ENCODE assay signal across 8 cellular contexts in genomic region chr11:76382209-76382608, GRCh38. TPM values are rescaled to one million over a fixed set of nuclear protein-coding genes. Genes with fewer than 3 reads are reported as not detected.
DNase-seq lines count a peak whose midpoint lies in the region; ATAC-seq, FAIRE-seq and TF ChIP-seq lines count a peak whose summit lies in the region.

No MANE protein-coding gene starts in this region.

- in situ Hi-C loops in brain microvascular endothelial cell (cut with HindIII; ENCODE audit: low pct_ligation_motif_present, low sequenced_read_pairs), result no loop called here

- no peak for ATAC-seq in natural killer cell treated with Interleukin-12 subunit alpha and Interleukin-12 subunit beta and Interleukin-15 and Interleukin-18, amount 100 ng/mL, for 72 hours
- ATAC-seq in GM18519 (IDR thresholded peaks at IDR 0.05; ENCODE audit: low FRiP score, unreplicated experiment) (no peak), HG03439 (IDR thresholded peaks at IDR 0.05; ENCODE audit: unreplicated experiment) (no peak)

- DNase-seq in Caco-2 (no peak), Karpas-422 (no peak), brain microvascular endothelial cell (no peak), putamen (ENCODE audit: low spot score) (no peak), H54 (ENCODE audit: insufficient read length, low spot score) (no peak)
- DNase-seq in natural killer cell treated with Interleukin-12 subunit alpha and Interleukin-12 subunit beta and Interleukin-15 and Interleukin-18, amount 100 ng/mL, for 72 hours (ENCODE audit: low spot score), result no peak

- BruUV-seq in Caco-2 (replicated peaks; lab: Mats Ljungman, UMichigan), result no TSS peak

- TF ChIP-seq POLR2A in H54 (IDR thresholded peaks at IDR 0.05; ENCODE audit: low read depth, low read length), result no peak

- no peak for FAIRE-seq in H54 (lab: Jason Lieb, UNC)

- CTCF ChIA-PET in Caco-2 (lab: Charles Lee), result interaction anchor here (1.3 to 1.7 kb wide), 2 partner anchors 53 to 174 kb away, joined by 5 to 10 read pairs; no protein-coding TSS in a partner anchor

- H3K36me3 ChIP-seq in Caco-2 (ENCODE audit: control insufficient read depth, insufficient read depth, low read length) (no peaks in the 10 kb centered on the region), Karpas-422 (ENCODE audit: insufficient read depth, low read length) (no peaks in the 10 kb centered on the region), brain microvascular endothelial cell (replicated peaks) (no peaks in the 10 kb centered on the region)

- no peaks in the 10 kb centered on the region for H3K9me2 ChIP-seq in Karpas-422 (replicated peaks; ENCODE audit: insufficient read depth, low read length)

- H3K4me1 ChIP-seq in Caco-2 (peaks cover 30% of the 10 kb centered on the region), Karpas-422 (ENCODE audit: low read length) (peaks cover 42% of the 10 kb centered on the region)

- H3K9ac ChIP-seq in Karpas-422 (ENCODE audit: low read length), result peak overlapping the region; percentile 84

- H3K27ac Mint-ChIP-seq in Caco-2 (ENCODE audit: unreplicated experiment), result peak overlapping the region; percentile 68
- H3K27ac Mint-ChIP-seq in natural killer cell treated with Interleukin-12 subunit alpha and Interleukin-12 subunit beta and Interleukin-15 and Interleukin-18, amount 100 ng/mL, for 72 hours, result peak overlapping the region; percentile 71 to 89

- intact Hi-C loops in Caco-2 (cut with micrococcal nuclease; ENCODE audit: unreplicated experiment), result no loop called here

- H3K4me2 ChIP-seq in Karpas-422 (ENCODE audit: low read depth, low read length, poor library complexity, severe bottlenecking), result peak overlapping the region; percentile 90

- H2AFZ ChIP-seq in Karpas-422 (ENCODE audit: low read length), result no peak overlapping the region

- H3K27me3 ChIP-seq in Caco-2 (replicated peaks; ENCODE audit: control insufficient read depth, insufficient read depth, low read length) (no peaks in the 10 kb centered on the region), Karpas-422 (ENCODE audit: low read length) (no peaks in the 10 kb centered on the region), brain microvascular endothelial cell (replicated peaks) (no peaks in the 10 kb centered on the region)

- peak overlapping the region; percentile 92 for H3K4me3 Mint-ChIP-seq in Caco-2 (ENCODE audit: unreplicated experiment)
- peak overlapping the region; percentile 96 for H3K4me3 Mint-ChIP-seq in natural killer cell treated with Interleukin-12 subunit alpha and Interleukin-12 subunit beta and Interleukin-15 and Interleukin-18, amount 100 ng/mL, for 72 hours

- TF ChIP-seq CTCF in Caco-2 (IDR thresholded peaks at IDR 0.05; ENCODE audit: insufficient read depth in 1 of 2, low read depth in 1 of 2, low read length in 1 of 2, severe bottlenecking in 1 of 2, unreplicated experiment in 1 of 2), result no peak
- TF ChIP-seq CTCF in brain microvascular endothelial cell (IDR thresholded peaks at IDR 0.05; ENCODE audit: low read depth, low read length, missing control alignments), result no peak

- POLR2A ChIA-PET in Caco-2 (lab: Charles Lee), result no interaction called here

- H3K36me3 Mint-ChIP-seq in Caco-2 (ENCODE audit: insufficient read depth, unreplicated experiment), result peaks cover 22% of the 10 kb centered on the region
- H3K36me3 Mint-ChIP-seq in natural killer cell treated with Interleukin-12 subunit alpha and Interleukin-12 subunit beta and Interleukin-15 and Interleukin-18, amount 100 ng/mL, for 72 hours, result peaks cover 4% of the 10 kb centered on the region

- peak overlapping the region; percentile 60 for H3K4me3 ChIP-seq in Caco-2 (ENCODE audit: low read depth, low read length)
- peak overlapping the region; percentile 78 for H3K4me3 ChIP-seq in Karpas-422 (ENCODE audit: low read length)
- peak overlapping the region; percentile 90 for H3K4me3 ChIP-seq in brain microvascular endothelial cell (ENCODE audit: low read depth, low read length)

- H3K27me3 Mint-ChIP-seq in Caco-2 (ENCODE audit: insufficient read depth, unreplicated experiment), result no peaks in the 10 kb centered on the region
- no peaks in the 10 kb centered on the region for H3K27me3 Mint-ChIP-seq in natural killer cell treated with Interleukin-12 subunit alpha and Interleukin-12 subunit beta and Interleukin-15 and Interleukin-18, amount 100 ng/mL, for 72 hours

- no peak overlapping the region for H3K27ac ChIP-seq in Karpas-422 (ENCODE audit: low read length)
- H3K27ac ChIP-seq in brain microvascular endothelial cell, result no peak overlapping the region

- H3K9me3 Mint-ChIP-seq in Caco-2 (ENCODE audit: unreplicated experiment), result no peaks in the 10 kb centered on the region
- no peaks in the 10 kb centered on the region for H3K9me3 Mint-ChIP-seq in natural killer cell treated with Interleukin-12 subunit alpha and Interleukin-12 subunit beta and Interleukin-15 and Interleukin-18, amount 100 ng/mL, for 72 hours

- H3K79me2 ChIP-seq in Karpas-422 (ENCODE audit: low read length), result peaks cover 46% of the 10 kb centered on the region

- H4K20me1 ChIP-seq in Karpas-422 (ENCODE audit: insufficient read depth, low read depth, low read length), result peaks cover 16% of the 10 kb centered on the region; the same call in 1 of the 2 replicates

- H3K9me3 ChIP-seq in Caco-2 (no peaks in the 10 kb centered on the region), Karpas-422 (ENCODE audit: low read length) (no peaks in the 10 kb centered on the region)

- peaks cover 43% of the 10 kb centered on the region for H3K4me1 Mint-ChIP-seq in Caco-2 (ENCODE audit: low read depth, unreplicated experiment)
- H3K4me1 Mint-ChIP-seq in natural killer cell treated with Interleukin-12 subunit alpha and Interleukin-12 subunit beta and Interleukin-15 and Interleukin-18, amount 100 ng/mL, for 72 hours (ENCODE audit: low read depth in 2 of 2), result peaks cover 38 to 47% of the 10 kb centered on the region in 2 donors

RNA-seq across cellular contexts. Expression of gene GVQW3, which starts 1.1 kb away (rescaled TPM):
- 13.0 and 15.8 TPM in 2 replicates for total RNA-seq in Caco-2 (2022)
- 15.8 and 18.5 TPM in 2 replicates for total RNA-seq in Karpas-422 (2014; rRNA removed; shearing (Covaris generic); ENCODE audit: low replicate concordance)
- total RNA-seq in natural killer cell treated with Interleukin-12 subunit alpha and Interleukin-12 subunit beta and Interleukin-15 and Interleukin-18, amount 100 ng/mL, for 72 hours, result 1 to 10 TPM; 3.0 to 4.0 TPM

RNA-seq across cellular contexts. Expression of gene THAP12, which starts 1.3 kb away (rescaled TPM):
- 99.9 and 102 TPM in 2 replicates for total RNA-seq in Caco-2 (2022)
- 59.7 and 126 TPM in 2 replicates for total RNA-seq in Karpas-422 (2014; rRNA removed; shearing (Covaris generic); ENCODE audit: low replicate concordance)
- 10 to 100 TPM; 43.8 to 49.7 TPM for total RNA-seq in natural killer cell treated with Interleukin-12 subunit alpha and Interleukin-12 subunit beta and Interleukin-15 and Interleukin-18, amount 100 ng/mL, for 72 hours
